ENCODE assay signal across 32 cellular contexts in genomic region chr19:9752701-9753443, GRCh38.
"Had no signal": no experiment of that assay in that cellular context is flagged by ENCODE, and none has a peak within 500 bp of the region (broad histone marks: within the 10 kb centered on the region; RNA-seq: fewer than 3 reads in every experiment).

No MANE protein-coding gene starts in this region.

- H3K27me3 Mint-ChIP-seq: naive thymus-derived CD8-positive, alpha-beta T cell; natural killer cell treated with Interleukin-12 subunit alpha and Interleukin-12 subunit beta and Interleukin-15 and Interleukin-18, amount 100 ng/mL, for 72 hours; progenitor cell of endocrine pancreas; stimulated activated memory B cell treated with anti-CD40 and anti-IgM and Interleukin-4, amounts not matched to agents 10 μg/mL and 1 μg/mL and 100 μg/mL, for 72 hours; stimulated activated naive CD8-positive, alpha-beta T cell treated with anti-CD3 and anti-CD28 coated beads, Interleukin-15, amount 100 ng/mL, for 72 hours; type B pancreatic cell had no signal

- H3K27me3 ChIP-seq: neutrophil, spleen, suprapubic skin, testis, tibial artery, transverse colon, upper lobe of right lung, uterus had no signal

- H3K27ac ChIP-seq: neutrophil, parathyroid adenoma, psoas muscle, skin epidermis, spleen, suprapubic skin, testis, tibial artery, transverse colon, upper lobe of right lung, uterus had no signal

- H3K79me2 ChIP-seq: parathyroid adenoma had no signal

- H3K4me1 ChIP-seq: parathyroid adenoma, psoas muscle, spleen, suprapubic skin, testis, tibial artery, transverse colon, upper lobe of right lung, uterus had no signal

- H3K9me3 ChIP-seq: testis, uterus had no signal

- DNase-seq: naive thymus-derived CD8-positive, alpha-beta T cell; nephron progenitor cell; nucleus accumbens; posterior cingulate gyrus; psoas muscle; right cardiac atrium; spleen; stimulated activated CD4-positive, alpha-beta T cell treated with anti-CD3 and anti-CD28 coated beads, Interleukin-12 subunit alpha, Interleukin-12 subunit beta, amount 100 ng/mL, for 4 hours; stimulated activated CD4-positive, alpha-beta T cell treated with anti-CD3 and anti-CD28 coated beads, Interleukin-1b, Interleukin-23, amount 100 ng/mL, for 48 hours; stimulated activated CD4-positive, alpha-beta T cell treated with anti-CD3 and anti-CD28 coated beads, Interleukin-4, amount 100 ng/mL, for 1 hour; stimulated activated CD4-positive, alpha-beta T cell treated with anti-CD3 and anti-CD28 coated beads, Interleukin-4, amount 100 ng/mL, for 4 hours; stimulated activated CD8-positive, alpha-beta memory T cell treated with anti-CD3 and anti-CD28 coated beads, Interleukin-4, amount 100 ng/mL, for 48 hours; stimulated activated naive CD4-positive, alpha-beta T cell; stimulated activated naive CD8-positive, alpha-beta T cell treated with anti-CD3 and anti-CD28 coated beads, Interleukin-15, amount 100 ng/mL, for 72 hours; stimulated activated naive CD8-positive, alpha-beta T cell treated with anti-CD3 and anti-CD28 coated beads, Interleukin-15, Interleukin-2, amounts not matched to agents 100 U/mL and 50 U/mL, for 24 hours; substantia nigra; testis; tibial artery; transverse colon; upper lobe of right lung; uterus had no signal

- H3K4me3 ChIP-seq: psoas muscle, skin epidermis, smooth muscle cell, spleen, suprapubic skin, testis, tibial artery, transverse colon, upper lobe of right lung, uterus had no signal

- H3K4me1 Mint-ChIP-seq: nephron progenitor cell; neural crest cell; stimulated activated memory B cell treated with anti-CD40 and anti-IgM and Interleukin-4, amounts not matched to agents 10 μg/mL and 1 μg/mL and 100 μg/mL, for 72 hours; stimulated activated naive CD8-positive, alpha-beta T cell treated with anti-CD3 and anti-CD28 coated beads, Interleukin-15, amount 100 ng/mL, for 72 hours had no signal

- H3K4me2 ChIP-seq: smooth muscle cell had no signal

- H3K36me3 ChIP-seq: neutrophil, upper lobe of right lung, uterus had no signal

- H3K4me3 Mint-ChIP-seq: naive thymus-derived CD8-positive, alpha-beta T cell; natural killer cell treated with Interleukin-12 subunit alpha and Interleukin-12 subunit beta and Interleukin-15 and Interleukin-18, amount 100 ng/mL, for 72 hours; nephron progenitor cell; neural crest cell; stimulated activated memory B cell treated with anti-CD40 and anti-IgM and Interleukin-4, amounts not matched to agents 10 μg/mL and 1 μg/mL and 100 μg/mL, for 72 hours; stimulated activated naive CD8-positive, alpha-beta T cell treated with anti-CD3 and anti-CD28 coated beads, Interleukin-15, amount 100 ng/mL, for 72 hours; type B pancreatic cell had no signal

- H2AFZ ChIP-seq: parathyroid adenoma had no signal

- H3K9ac ChIP-seq: parathyroid adenoma had no signal

- H3K27ac Mint-ChIP-seq: naive thymus-derived CD8-positive, alpha-beta T cell; natural killer cell treated with Interleukin-12 subunit alpha and Interleukin-12 subunit beta and Interleukin-15 and Interleukin-18, amount 100 ng/mL, for 72 hours; nephron progenitor cell; progenitor cell of endocrine pancreas; stimulated activated memory B cell treated with anti-CD40 and anti-IgM and Interleukin-4, amounts not matched to agents 10 μg/mL and 1 μg/mL and 100 μg/mL, for 72 hours; stimulated activated naive CD8-positive, alpha-beta T cell treated with anti-CD3 and anti-CD28 coated beads, Interleukin-15, amount 100 ng/mL, for 72 hours; type B pancreatic cell had no signal

- ATAC-seq: naive thymus-derived CD8-positive, alpha-beta T cell; natural killer cell treated with Interleukin-12 subunit alpha and Interleukin-12 subunit beta and Interleukin-15 and Interleukin-18, amount 100 ng/mL, for 72 hours; psoas muscle; right cardiac atrium; sciatic nerve; stimulated activated memory B cell treated with anti-CD40 and anti-IgM and Interleukin-4, amounts not matched to agents 10 μg/mL and 1 μg/mL and 100 μg/mL, for 72 hours; stimulated activated naive CD8-positive, alpha-beta T cell treated with anti-CD3 and anti-CD28 coated beads, Interleukin-15, amount 100 ng/mL, for 72 hours; stimulated activated naive CD8-positive, alpha-beta T cell treated with anti-CD3 and anti-CD28 coated beads, Interleukin-15, Interleukin-2, amounts not matched to agents 100 U/mL and 50 U/mL, for 24 hours; upper lobe of right lung had no signal
